Comparison of ENCODE assay signal across 1 cellular context in the genomic region with DNA sequence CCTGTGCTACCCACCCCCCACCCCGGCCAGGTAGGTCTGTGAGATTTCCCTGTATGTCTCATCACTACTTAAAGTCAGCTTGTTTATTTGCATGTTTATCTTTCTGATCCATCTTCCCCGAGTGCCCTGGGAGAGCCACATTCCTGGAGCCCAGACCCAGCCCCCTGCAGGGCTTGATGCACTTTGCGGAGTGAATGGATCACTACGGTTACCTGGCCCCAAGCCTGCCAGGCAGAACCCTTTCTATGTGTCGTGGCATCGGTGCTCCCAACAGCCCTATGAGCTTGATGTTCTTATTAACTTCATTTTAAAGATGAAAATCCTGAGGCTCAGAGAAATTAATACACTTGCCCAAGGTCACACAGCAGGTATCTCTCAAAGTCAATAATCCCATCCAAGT.
TF ChIP-seq lines count a peak whose summit lies in the region.

No MANE protein-coding gene starts in this region.

TF ChIP-seq in IMR-90, 13 proteins besides CTCF, POLR2A, EP300 and RAD21 (continued from another document):
- TF ChIP-seq, protein P1, sequence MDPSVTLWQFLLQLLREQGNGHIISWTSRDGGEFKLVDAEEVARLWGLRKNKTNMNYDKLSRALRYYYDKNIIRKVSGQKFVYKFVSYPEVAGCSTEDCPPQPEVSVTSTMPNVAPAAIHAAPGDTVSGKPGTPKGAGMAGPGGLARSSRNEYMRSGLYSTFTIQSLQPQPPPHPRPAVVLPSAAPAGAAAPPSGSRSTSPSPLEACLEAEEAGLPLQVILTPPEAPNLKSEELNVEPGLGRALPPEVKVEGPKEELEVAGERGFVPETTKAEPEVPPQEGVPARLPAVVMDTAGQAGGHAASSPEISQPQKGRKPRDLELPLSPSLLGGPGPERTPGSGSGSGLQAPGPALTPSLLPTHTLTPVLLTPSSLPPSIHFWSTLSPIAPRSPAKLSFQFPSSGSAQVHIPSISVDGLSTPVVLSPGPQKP (IDR thresholded peaks at IDR 0.05; ENCODE audit: borderline replicate concordance, low read depth, low read length): no peak
- TF ChIP-seq MAFK (IDR thresholded peaks at IDR 0.05; ENCODE audit: low read depth, low read length): no peak
- TF ChIP-seq RCOR1 (IDR thresholded peaks at IDR 0.05; ENCODE audit: insufficient replicate concordance, low read length): no peak
- no peak for TF ChIP-seq CEBPB (IDR thresholded peaks at IDR 0.05; ENCODE audit: low read depth, low read length)
- no peak for TF ChIP-seq BHLHE40 (IDR thresholded peaks at IDR 0.05; ENCODE audit: low read depth, low read length)
- TF ChIP-seq SMC3 (IDR thresholded peaks at IDR 0.05; ENCODE audit: low read depth, low read length): no peak
- TF ChIP-seq CHD1 (IDR thresholded peaks at IDR 0.05; ENCODE audit: low read depth, low read length): no peak
- TF ChIP-seq MAZ (IDR thresholded peaks at IDR 0.05; ENCODE audit: borderline replicate concordance, low read depth, low read length): no peak
- no peak for TF ChIP-seq MXI1 (IDR thresholded peaks at IDR 0.05; ENCODE audit: borderline replicate concordance, low read depth, low read length)
- TF ChIP-seq FOS (IDR thresholded peaks at IDR 0.05; ENCODE audit: low read depth, low read length): no peak
- TF ChIP-seq NFE2L2 (IDR thresholded peaks at IDR 0.05; ENCODE audit: low read depth, low read length): no peak
TF ChIP-seq in IMR-90: peak in this region for 0.
